ENCODE assay signal across 18 cellular contexts in genomic region chr16:74738134-74738541, GRCh38. TPM values are rescaled to one million over a fixed set of nuclear protein-coding genes. Genes with fewer than 3 reads are reported as not detected.
DNase-seq lines count a peak whose midpoint lies in the region; ATAC-seq, FAIRE-seq and TF ChIP-seq lines count a peak whose summit lies in the region.
"Had no signal": no experiment of that assay in that cellular context is flagged by ENCODE, and none has a peak within 500 bp of the region (broad histone marks: within the 10 kb centered on the region; RNA-seq: fewer than 3 reads in every experiment).

No MANE protein-coding gene starts in this region.

- POLR2A ChIA-PET in A549 (lab: Yijun Ruan, JAX) = no interaction called here

- no peak for TF ChIP-seq POLR2A in A549 (IDR thresholded peaks at IDR 0.05; ENCODE audit: low read length)

- peak; percentile 15 to 70; a peak in 2 of 5 replicates for TF ChIP-seq EP300 in A549 (IDR thresholded peaks at IDR 0.05)

- ATAC-seq in A549 = peak; percentile 50 to 64

- H3K27ac ChIP-seq in A549 (peak overlapping the region; percentile 91), KMS-11 (no peak overlapping the region)
- H3K27ac ChIP-seq: prostate gland had no signal

- no peak for FAIRE-seq in A549 (lab: Jason Lieb, UNC)

- no peak overlapping the region for H3K4me3 ChIP-seq in A549
- H3K4me3 ChIP-seq in KMS-11 (IDR thresholded peaks at IDR 0.05; ENCODE audit: insufficient read depth, low read depth, low read length) = no peak overlapping the region
- H3K4me3 ChIP-seq in adipocyte (ENCODE audit: low read length) = no peak overlapping the region
- H3K4me3 ChIP-seq: prostate gland had no signal

- H3K27me3 ChIP-seq in KMS-11 (ENCODE audit: insufficient read depth, low read depth) = no peaks in the 10 kb centered on the region
- peaks cover 25% of the 10 kb centered on the region for H3K27me3 ChIP-seq in adipocyte (replicated peaks; ENCODE audit: control insufficient read depth, insufficient read depth, low read length)

- H2AFZ ChIP-seq in KMS-11 (ENCODE audit: low read depth) = peak overlapping the region; percentile 26; the same call in 1 of the 2 replicates

- H3K9ac ChIP-seq in KMS-11 (no peak overlapping the region), adipocyte (ENCODE audit: low read length) (no peak overlapping the region)

- DNase-seq in A549 (ENCODE audit: low read depth in 1 of 2, low spot score in 1 of 2) (peak; percentile 83 to 91), adipocyte (ENCODE audit: low read depth) (peak; percentile 10), kidney glomerular epithelial cell (lab: John Stamatoyannopoulos, UW) (peak; percentile 43), C1 segment of cervical spinal cord (lab: John Stamatoyannopoulos, UW) (no peak), OCI-M2 (lab: John Stamatoyannopoulos, UW; ENCODE audit: unreplicated experiment) (no peak), NCI-H510A treated with DMSO at 0.1 percent for 48 hours (lab: John Stamatoyannopoulos, UW) (no peak), globus pallidus (ENCODE audit: low spot score) (no peak)
- DNase-seq: activated CD4-positive, alpha-beta T cell treated with anti-CD3 and anti-CD28 coated beads, Interleukin-2, amount 50 U/mL, for 4 hours; activated effector memory CD4-positive, alpha-beta T cell treated with Interleukin-2 at 50 U/mL for 16 hours; DMS153; H9; midbrain; NCI-H2029; stimulated activated CD4-positive, alpha-beta T cell treated with anti-CD3 and anti-CD28 coated beads, Interleukin-1b, Interleukin-23, amount 100 ng/mL, for 48 hours; T-helper 1 cell had no signal

- 2% methylated on average over 9 of the region's 9 CpGs for WGBS in A549 (ENCODE audit: missing lambda C conversion rate)

- CTCF ChIA-PET in A549 (lab: Yijun Ruan, JAX) = interaction anchor here (0.6 to 7.8 kb wide), 9 partner anchors 11 to 258 kb away, joined by 3 to 55 read pairs (median 5); partner anchors contain the start of gene FA2H

- H3K36me3 ChIP-seq in KMS-11 (ENCODE audit: insufficient read depth) (no peaks in the 10 kb centered on the region), adipocyte (ENCODE audit: control insufficient read depth, insufficient read depth, low read length, severe bottlenecking) (no peaks in the 10 kb centered on the region)
- H3K36me3 ChIP-seq: prostate gland had no signal

- H3K4me2 ChIP-seq in A549 (peak overlapping the region; percentile 64), KMS-11 (no peak overlapping the region)

- H4K20me1 ChIP-seq in KMS-11 (ENCODE audit: insufficient read depth) = no peaks in the 10 kb centered on the region

- peaks cover 85% of the 10 kb centered on the region for H3K4me1 ChIP-seq in A549
- H3K4me1 ChIP-seq in KMS-11 (ENCODE audit: low read depth, poor library complexity, severe bottlenecking) = no peaks in the 10 kb centered on the region
- peaks cover 13% of the 10 kb centered on the region for H3K4me1 ChIP-seq in adipocyte (ENCODE audit: control insufficient read depth, insufficient read depth, low read length)
- H3K4me1 ChIP-seq: prostate gland had no signal

- TF ChIP-seq RAD21 in A549 (conservative IDR thresholded peaks at IDR 0.05 in 1 of 2, IDR thresholded peaks at IDR 0.05 in 1 of 2) = no peak

- H3K79me2 ChIP-seq in KMS-11 (ENCODE audit: insufficient read depth, low read depth) = no peaks in the 10 kb centered on the region

- TF ChIP-seq CTCF in A549 (IDR thresholded peaks at IDR 0.05) (no peak), KMS-11 (conservative IDR thresholded peaks at IDR 0.05; ENCODE audit: low read depth, low read length) (no peak)

- H3K9me3 ChIP-seq in A549 (no peaks in the 10 kb centered on the region), adipocyte (ENCODE audit: control insufficient read depth, low read length) (no peaks in the 10 kb centered on the region)
- H3K9me3 ChIP-seq: prostate gland had no signal

TF ChIP-seq in A549, 52 proteins besides CTCF, POLR2A, EP300 and RAD21 (continues in another document):
- TF ChIP-seq NFE2L2 (conservative IDR thresholded peaks at IDR 0.05; ENCODE audit: low read length) (no peak), CBX2 (IDR thresholded peaks at IDR 0.05; ENCODE audit: borderline replicate concordance, low read depth) (no peak), CHD2 (IDR thresholded peaks at IDR 0.05; ENCODE audit: low read length, partially characterized antibody) (no peak), RCOR1 (IDR thresholded peaks at IDR 0.05; ENCODE audit: low read depth, low read length) (no peak), HES2 (IDR thresholded peaks at IDR 0.05) (no peak), PBX3 (IDR thresholded peaks at IDR 0.05) (0 out of 2 replicates have a peak, but pooled peaks have one; percentile 24), HOXB5 (CRISPR knock-in tag; IDR thresholded peaks at IDR 0.05) (no peak), PHF8 (IDR thresholded peaks at IDR 0.05; ENCODE audit: borderline replicate concordance, low read depth) (no peak), USF2 (IDR thresholded peaks at IDR 0.05) (no peak; the same call in 1 of the 2 replicates), FOSL2 (IDR thresholded peaks at IDR 0.05) (0 out of 2 replicates have a peak, but pooled peaks have one; percentile 23), FOSL2 (CRISPR knock-in tag; IDR thresholded peaks at IDR 0.05) (peak; percentile 87), CHD4 (IDR thresholded peaks at IDR 0.05; ENCODE audit: borderline replicate concordance) (no peak), MAFK (IDR thresholded peaks at IDR 0.05; ENCODE audit: partially characterized antibody) (peak; percentile 22), KDM5A (IDR thresholded peaks at IDR 0.05) (no peak), JUN (IDR thresholded peaks at IDR 0.05) (peak in 1 of 2 experiments; percentile 46; a peak in 2 of 5 replicates), SMC3 (IDR thresholded peaks at IDR 0.05) (no peak), HOXB13 (CRISPR knock-in tag; IDR thresholded peaks at IDR 0.05; ENCODE audit: low read depth) (peak; percentile 42; the same call in 1 of the 2 replicates)
- TF ChIP-seq, protein P1, sequence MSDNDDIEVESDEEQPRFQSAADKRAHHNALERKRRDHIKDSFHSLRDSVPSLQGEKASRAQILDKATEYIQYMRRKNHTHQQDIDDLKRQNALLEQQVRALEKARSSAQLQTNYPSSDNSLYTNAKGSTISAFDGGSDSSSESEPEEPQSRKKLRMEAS (IDR thresholded peaks at IDR 0.05) = peak; percentile 56; the same call in 1 of the 2 replicates
- TF ChIP-seq, protein P2, sequence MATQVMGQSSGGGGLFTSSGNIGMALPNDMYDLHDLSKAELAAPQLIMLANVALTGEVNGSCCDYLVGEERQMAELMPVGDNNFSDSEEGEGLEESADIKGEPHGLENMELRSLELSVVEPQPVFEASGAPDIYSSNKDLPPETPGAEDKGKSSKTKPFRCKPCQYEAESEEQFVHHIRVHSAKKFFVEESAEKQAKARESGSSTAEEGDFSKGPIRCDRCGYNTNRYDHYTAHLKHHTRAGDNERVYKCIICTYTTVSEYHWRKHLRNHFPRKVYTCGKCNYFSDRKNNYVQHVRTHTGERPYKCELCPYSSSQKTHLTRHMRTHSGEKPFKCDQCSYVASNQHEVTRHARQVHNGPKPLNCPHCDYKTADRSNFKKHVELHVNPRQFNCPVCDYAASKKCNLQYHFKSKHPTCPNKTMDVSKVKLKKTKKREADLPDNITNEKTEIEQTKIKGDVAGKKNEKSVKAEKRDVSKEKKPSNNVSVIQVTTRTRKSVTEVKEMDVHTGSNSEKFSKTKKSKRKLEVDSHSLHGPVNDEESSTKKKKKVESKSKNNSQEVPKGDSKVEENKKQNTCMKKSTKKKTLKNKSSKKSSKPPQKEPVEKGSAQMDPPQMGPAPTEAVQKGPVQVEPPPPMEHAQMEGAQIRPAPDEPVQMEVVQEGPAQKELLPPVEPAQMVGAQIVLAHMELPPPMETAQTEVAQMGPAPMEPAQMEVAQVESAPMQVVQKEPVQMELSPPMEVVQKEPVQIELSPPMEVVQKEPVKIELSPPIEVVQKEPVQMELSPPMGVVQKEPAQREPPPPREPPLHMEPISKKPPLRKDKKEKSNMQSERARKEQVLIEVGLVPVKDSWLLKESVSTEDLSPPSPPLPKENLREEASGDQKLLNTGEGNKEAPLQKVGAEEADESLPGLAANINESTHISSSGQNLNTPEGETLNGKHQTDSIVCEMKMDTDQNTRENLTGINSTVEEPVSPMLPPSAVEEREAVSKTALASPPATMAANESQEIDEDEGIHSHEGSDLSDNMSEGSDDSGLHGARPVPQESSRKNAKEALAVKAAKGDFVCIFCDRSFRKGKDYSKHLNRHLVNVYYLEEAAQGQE (IDR thresholded peaks at IDR 0.05) = no peak

RNA-seq across cellular contexts. Expression of gene FA2H, which starts 36.5 kb away (rescaled TPM):
- polyA plus RNA-seq in A549 (2011; rRNA removed) (7.1 and 11.0 TPM in 2 replicates), A549 (2017; fragmentation: RNase III; extraction: RNeasy Plus Mini Kit Qiagen cat#74134 plus additional on column Dnase treatment) (5.3 to 9.2 TPM (median 5.6 TPM) in 3 replicates)
- polyA plus RNA-seq in A549 (2012; cell fraction: cytosol; rRNA removed) = 9.9 and 14.4 TPM in 2 replicates
- polyA plus RNA-seq in A549 (2012; cell fraction: nucleus; rRNA removed) = 15.7 and 23.4 TPM in 2 replicates
- 15.0 and 20.6 TPM in 2 replicates for polyA minus RNA-seq in A549 (2011; rRNA and poly(A)+ RNA removed)
- polyA plus RNA-seq: fibroblast of lung had no signal

RNA-seq across cellular contexts. Expression of gene MLKL, which starts 37.5 kb away (rescaled TPM):
- 17.9 and 18.8 TPM in 2 replicates for polyA plus RNA-seq in A549 (2011; rRNA removed)
- polyA plus RNA-seq in A549 (2012; cell fraction: cytosol; rRNA removed) = 9.6 and 10.2 TPM in 2 replicates
- 11.6 and 14.2 TPM in 2 replicates for polyA plus RNA-seq in A549 (2012; cell fraction: nucleus; rRNA removed)
- 12.3 to 14.3 TPM (median 12.6 TPM) in 3 replicates for polyA plus RNA-seq in A549 (2017; fragmentation: RNase III; extraction: RNeasy Plus Mini Kit Qiagen cat#74134 plus additional on column Dnase treatment)
- polyA minus RNA-seq in A549 (2011; rRNA and poly(A)+ RNA removed) = 6.2 and 8.9 TPM in 2 replicates

Comparison
In these comparisons a context has a peak if more than half of its experiments do, and no peak if none do; other contexts are left out.
1. DNase-seq: peak in A549 (2 of 2), adipocyte (single experiment) and kidney glomerular epithelial cell (single experiment); none in C1 segment of cervical spinal cord (0 of 14), OCI-M2 (single experiment), NCI-H510A treated with DMSO at 0.1 percent for 48 hours (single experiment) and globus pallidus (single experiment).